ENCODE assay signal across 8 cellular contexts in the genomic region with DNA sequence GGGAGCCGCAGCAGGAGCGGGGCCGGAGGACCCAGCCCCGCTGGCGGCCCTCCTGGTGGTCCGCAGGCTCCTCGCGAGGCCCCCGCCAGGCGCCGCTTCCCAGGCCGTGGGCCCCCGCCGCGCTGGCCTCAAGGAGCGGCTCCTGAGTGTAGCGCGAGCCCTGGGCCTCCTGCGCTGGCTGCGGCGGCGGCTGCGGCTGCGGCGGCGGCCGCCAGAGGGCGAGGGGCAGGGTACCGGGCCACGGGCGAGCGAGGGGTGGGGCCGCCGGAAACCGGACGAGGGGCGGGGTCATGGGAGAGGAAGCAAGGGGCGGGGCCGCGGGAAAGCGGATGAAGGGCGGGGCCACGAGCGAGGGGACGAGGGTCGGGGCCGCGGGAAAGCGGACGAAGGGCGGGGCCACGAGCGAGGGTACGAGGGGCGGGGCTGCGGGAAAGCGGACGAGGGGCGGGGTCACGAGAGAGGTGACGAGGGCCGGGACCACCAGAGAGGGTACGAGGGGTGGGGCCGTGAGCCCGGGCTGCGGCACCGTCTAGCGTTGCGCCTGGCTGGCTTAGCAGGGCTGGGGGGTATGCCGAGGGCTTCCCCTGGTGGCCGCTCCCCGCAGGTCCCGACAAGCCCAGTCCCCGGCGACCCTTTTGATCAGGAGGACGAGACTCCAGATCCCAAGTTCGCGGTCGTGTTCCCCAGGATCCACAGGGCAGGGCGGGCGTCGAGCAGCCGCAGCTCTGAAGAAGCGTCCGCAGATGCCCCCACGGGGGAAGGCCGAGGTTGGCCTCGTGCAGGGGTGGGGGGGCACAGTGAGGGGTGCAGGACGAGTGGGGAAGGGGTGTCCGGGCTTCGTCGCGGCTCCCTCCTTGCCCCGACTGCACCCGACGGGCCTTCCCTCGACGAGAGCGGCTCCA. TPM values are rescaled to one million over a fixed set of nuclear protein-coding genes. Genes with fewer than 3 reads are reported as not detected.
DNase-seq lines count a peak whose midpoint lies in the region; ATAC-seq, FAIRE-seq and TF ChIP-seq lines count a peak whose summit lies in the region.

No MANE protein-coding gene starts in this region.

- peaks cover 11 to 44% (median 33%) of the 10 kb centered on the region in 11 experiments; a peak in 21 of 22 replicates for H3K36me3 ChIP-seq in BLaER1 treated with 17β-estradiol and CSF1 and Interleukin-3, amounts not matched to agents 10 nM and 100 nM
- H3K36me3 ChIP-seq in H1 (ENCODE audit: control insufficient read depth in 2 of 4, insufficient read depth in 4 of 4, low read length in 3 of 4) (no peaks in the 10 kb centered on the region), mesenchymal stem cell (ENCODE audit: control insufficient read depth in 1 of 2, insufficient read depth in 2 of 2, low read depth in 1 of 2, low read length in 2 of 2) (no peaks in the 10 kb centered on the region)

- H2BK5ac ChIP-seq in H1 (ENCODE audit: low read depth, low read length) (0 out of 2 replicates have a peak overlapping the region, but pooled peaks have one; percentile 24), mesenchymal stem cell (ENCODE audit: low read depth, low read length, poor library complexity, severe bottlenecking) (no peak overlapping the region)

- H3K18ac ChIP-seq in H1 (ENCODE audit: extremely low read depth, low read length) (no peak overlapping the region; the same call in 1 of the 2 replicates), mesenchymal stem cell (ENCODE audit: low read depth in 1 of 2, low read length in 2 of 2) (peak overlapping the region; percentile 70 to 88)

- H3K56ac ChIP-seq in H1 (replicated peaks; ENCODE audit: insufficient read length, low read depth, low read length) = peak overlapping the region; percentile 39

- POLR2A ChIA-PET in H1 (lab: Charles Lee; ENCODE audit: partially characterized antibody) = interaction anchor here (0.5 to 2.4 kb wide), 9 partner anchors 11 to 532 kb away, joined by 3 to 7 read pairs (median 3); a partner anchor contains a TSS

- TF ChIP-seq CTCF in H1 (IDR thresholded peaks at IDR 0.05; ENCODE audit: control extremely low read depth in 1 of 3, insufficient read depth in 1 of 3, low read depth in 1 of 3, low read length in 3 of 3) = peak; percentile 61 to 77 (median 72)

- H3K79me1 ChIP-seq in H1 (ENCODE audit: low read depth, low read length) = no peaks in the 10 kb centered on the region
- H3K79me1 ChIP-seq in mesenchymal stem cell (replicated peaks; ENCODE audit: low read length, poor library complexity, severe bottlenecking) = no peaks in the 10 kb centered on the region

- peak overlapping the region; percentile 96 to 100 (median 99) for H3K27ac ChIP-seq in BLaER1 treated with 17β-estradiol and CSF1 and Interleukin-3, amounts not matched to agents 10 nM and 100 nM
- H3K27ac ChIP-seq in H1 (ENCODE audit: low read depth, low read length) = no peak overlapping the region; the same call in 1 of the 2 replicates
- H3K27ac ChIP-seq in mesenchymal stem cell (ENCODE audit: low read length, poor library complexity, severe bottlenecking) = no peak overlapping the region

- no peaks in the 10 kb centered on the region for H3K79me2 ChIP-seq in H1 (ENCODE audit: control insufficient read depth in 1 of 2, insufficient read depth in 2 of 2, low read length in 2 of 2)

- peaks cover 8 to 50% (median 41%) of the 10 kb centered on the region in 11 experiments; a peak in 21 of 22 replicates for H4K20me1 ChIP-seq in BLaER1 treated with 17β-estradiol and CSF1 and Interleukin-3, amounts not matched to agents 10 nM and 100 nM
- no peaks in the 10 kb centered on the region for H4K20me1 ChIP-seq in H1 (replicated peaks in 1 of 2; ENCODE audit: control insufficient read depth in 1 of 2, insufficient read depth in 2 of 2, low read length in 2 of 2)

- DNase-seq in HUDEP-2 (lab: John Stamatoyannopoulos, UW; ENCODE audit: unreplicated experiment in 76 of 76) = peak in 75 of 76 experiments; percentile 34 to 99 (median 89)
- DNase-seq in NK-92 (lab: John Stamatoyannopoulos, UW; ENCODE audit: unreplicated experiment) = peak; percentile 72
- DNase-seq in activated CD8-positive, alpha-beta memory T cell treated with anti-CD3 and anti-CD28 coated beads, Interleukin-2, amount 50 U/mL, for 1 hour (ENCODE audit: extremely low read depth) = peak; percentile 62
- DNase-seq in H1 (ENCODE audit: low read depth in 1 of 2, low spot score in 2 of 2) = peak; percentile 88 to 94
- DNase-seq in mesenchymal stem cell = peak; percentile 84
- DNase-seq in stimulated activated CD4-positive, alpha-beta T cell treated with anti-CD3 and anti-CD28 coated beads, TNF-alpha, amount 100 ng/mL, for 48 hours (ENCODE audit: low read depth in 3 of 3) = peak; percentile 94 to 98 (median 97)

- H4K5ac ChIP-seq in H1 (ENCODE audit: insufficient read length, low read depth, low read length) = no peak overlapping the region

- peak overlapping the region; percentile 94 to 99 (median 97) for H3K4me2 ChIP-seq in BLaER1 treated with 17β-estradiol and CSF1 and Interleukin-3, amounts not matched to agents 10 nM and 100 nM
- H3K4me2 ChIP-seq in H1 (ENCODE audit: insufficient read depth in 1 of 2, low read depth in 2 of 2, low read length in 2 of 2) (peak overlapping the region; percentile 80 to 89), mesenchymal stem cell (ENCODE audit: low read length, poor library complexity, severe bottlenecking) (peak overlapping the region; percentile 36)

- H2BK15ac ChIP-seq in H1 (ENCODE audit: low read length) = no peak overlapping the region; the same call in 1 of the 2 replicates
- peak overlapping the region; percentile 98 for H2BK15ac ChIP-seq in mesenchymal stem cell (ENCODE audit: low read depth, poor library complexity, severe bottlenecking)

- H3K4me1 ChIP-seq in BLaER1 treated with 17β-estradiol and CSF1 and Interleukin-3, amounts not matched to agents 10 nM and 100 nM = peaks cover 30 to 56% (median 48%) of the 10 kb centered on the region in 10 experiments
- H3K4me1 ChIP-seq in H1 (replicated peaks in 1 of 4; ENCODE audit: control insufficient read depth in 3 of 4, insufficient read depth in 4 of 4, low read length in 3 of 4) (peaks cover 0 to 9% (median 3%) of the 10 kb centered on the region in 4 experiments; a peak in 5 of 7 replicates), mesenchymal stem cell (ENCODE audit: control insufficient read depth, insufficient read depth, low read depth, low read length) (peaks cover 15% of the 10 kb centered on the region)

- H2AK5ac ChIP-seq in H1 (ENCODE audit: low read depth, low read length) = no peak overlapping the region
- H2AK5ac ChIP-seq in mesenchymal stem cell (ENCODE audit: low read length, severe bottlenecking) = no peak overlapping the region

- H2AFZ ChIP-seq in H1 (ENCODE audit: low read length) = peak overlapping the region; percentile 8; the same call in 1 of the 2 replicates
- peak overlapping the region; percentile 55 for H2AFZ ChIP-seq in mesenchymal stem cell (ENCODE audit: low read depth, low read length)

- H3K9me3 ChIP-seq in BLaER1 treated with 17β-estradiol and CSF1 and Interleukin-3, amounts not matched to agents 10 nM and 100 nM (replicated peaks in 1 of 11) = no peaks in the 10 kb centered on the region; a peak in 1 of 22 replicates
- H3K9me3 ChIP-seq in H1 (ENCODE audit: insufficient read depth in 2 of 2, low read depth in 1 of 2, low read length in 1 of 2) = no peaks in the 10 kb centered on the region
- H3K9me3 ChIP-seq in mesenchymal stem cell (ENCODE audit: control insufficient read depth, low read length) = peaks cover 4% of the 10 kb centered on the region

- TF ChIP-seq EP300 in H1 (IDR thresholded peaks at IDR 0.05; ENCODE audit: borderline replicate concordance in 1 of 2, low read depth in 2 of 2, low read length in 2 of 2) = peak in 1 of 2 experiments; percentile 79; a peak in 1 of 3 replicates

- H3K14ac ChIP-seq in H1 (ENCODE audit: insufficient read length) = no peak overlapping the region
- H3K14ac ChIP-seq in mesenchymal stem cell (ENCODE audit: low read length in 2 of 2) = no peak overlapping the region

- H3K4ac ChIP-seq in H1 (replicated peaks; ENCODE audit: insufficient read length, low read depth, low read length) (no peak overlapping the region), mesenchymal stem cell (ENCODE audit: low read depth in 1 of 2, low read length in 2 of 2) (peak overlapping the region; percentile 60 to 88)

- H3K4me3 ChIP-seq in BLaER1 treated with 17β-estradiol and CSF1 and Interleukin-3, amounts not matched to agents 10 nM and 100 nM = peak overlapping the region; percentile 68 to 99 (median 92)
- H3K4me3 ChIP-seq in H1 (ENCODE audit: extremely low read depth in 1 of 4, insufficient read depth in 2 of 4, low read depth in 3 of 4, low read length in 4 of 4) (peak overlapping the region; percentile 40 to 67 (median 58); a peak in 7 of 8 replicates), mesenchymal stem cell (ENCODE audit: insufficient read depth in 1 of 2, low read depth in 1 of 2, low read length in 2 of 2) (peak overlapping the region; percentile 52 to 59)

- FAIRE-seq in H1 (lab: Jason Lieb, UNC) = no peak

- H4K91ac ChIP-seq in H1 (replicated peaks; ENCODE audit: insufficient read length, low read length) (peak overlapping the region; percentile 42), mesenchymal stem cell (ENCODE audit: low read length) (peak overlapping the region; percentile 87)

- peak overlapping the region; percentile 96 to 100 (median 99) for H3K9ac ChIP-seq in BLaER1 treated with 17β-estradiol and CSF1 and Interleukin-3, amounts not matched to agents 10 nM and 100 nM
- H3K9ac ChIP-seq in H1 (replicated peaks in 1 of 4; ENCODE audit: extremely low read depth in 1 of 4, low read depth in 3 of 4, low read length in 3 of 4) = no peak overlapping the region; a peak in 1 of 7 replicates
- no peak overlapping the region for H3K9ac ChIP-seq in mesenchymal stem cell (ENCODE audit: low read length)

- H3K23me2 ChIP-seq in H1 (ENCODE audit: low read depth, low read length) = peaks cover 14% of the 10 kb centered on the region; the same call in 1 of the 2 replicates

- peak in 1 of 2 experiments; percentile 45; a peak in 1 of 3 replicates for TF ChIP-seq POLR2A in H1 (IDR thresholded peaks at IDR 0.05; ENCODE audit: control extremely low read depth in 1 of 2, low read depth in 2 of 2, low read length in 2 of 2)

- peak; percentile 49 to 57; a peak in 3 of 4 replicates for TF ChIP-seq RAD21 in H1 (IDR thresholded peaks at IDR 0.05 in 1 of 2, conservative IDR thresholded peaks at IDR 0.05 in 1 of 2; ENCODE audit: low read depth in 2 of 2, low read length in 2 of 2)

- H2BK12ac ChIP-seq in H1 (ENCODE audit: low read depth, low read length) (0 out of 2 replicates have a peak overlapping the region, but pooled peaks have one; percentile 39), mesenchymal stem cell (ENCODE audit: low read length in 2 of 2) (peak overlapping the region; percentile 68 to 86)

- H4K8ac ChIP-seq in H1 (ENCODE audit: extremely low read depth, insufficient read depth, low read length) (peak overlapping the region; percentile 89), mesenchymal stem cell (ENCODE audit: low read length) (peak overlapping the region; percentile 94)

- peak; percentile 81 for ATAC-seq in GM19452 (IDR thresholded peaks at IDR 0.05; ENCODE audit: unreplicated experiment)

- H3K27me3 ChIP-seq in BLaER1 treated with 17β-estradiol and CSF1 and Interleukin-3, amounts not matched to agents 10 nM and 100 nM = no peaks in the 10 kb centered on the region
- peaks cover 0 to 19% (median 5%) of the 10 kb centered on the region in 4 experiments; a peak in 4 of 7 replicates for H3K27me3 ChIP-seq in H1 (replicated peaks in 1 of 4; ENCODE audit: control insufficient read depth in 3 of 4, extremely low read depth in 1 of 4, insufficient read depth in 3 of 4, low read length in 3 of 4)
- H3K27me3 ChIP-seq in mesenchymal stem cell (ENCODE audit: control insufficient read depth in 1 of 2, insufficient read depth in 1 of 2, low read length in 2 of 2) = peaks cover 10 to 60% of the 10 kb centered on the region in 2 experiments

- WGBS in H1 (ENCODE audit: extremely low coverage in 1 of 2, insufficient coverage in 1 of 2, insufficient read length in 1 of 2, insufficient replicate concordance in 2 of 2, low coverage in 1 of 2, low lambda C conversion rate in 2 of 2, missing lambda C conversion rate in 1 of 2), 2 experiments = 7% methylated on average over 29 of the region's 99 CpGs; no CpG with 5 or more reads in 1 of the 2 experiments
- 17% methylated on average over 56 of the region's 99 CpGs for WGBS in mesenchymal stem cell

- CTCF ChIA-PET in H1 (lab: Charles Lee; ENCODE audit: partially characterized antibody) = interaction anchor here (0.7 to 59.2 kb wide), 17 partner anchors 8 to 168 kb away, joined by 3 to 2200 read pairs (median 6); a partner anchor contains a TSS

- H3K23ac ChIP-seq in H1 (ENCODE audit: insufficient read length) = no peak overlapping the region
- H3K23ac ChIP-seq in mesenchymal stem cell (ENCODE audit: low read length in 2 of 2) = no peak overlapping the region

- no peak overlapping the region for H2BK20ac ChIP-seq in H1 (ENCODE audit: low read length)

- H2BK120ac ChIP-seq in H1 (replicated peaks; ENCODE audit: low read depth, low read length) (no peak overlapping the region), mesenchymal stem cell (ENCODE audit: low read depth, low read length) (peak overlapping the region; percentile 71)

RNA-seq across cellular contexts. Expression of a gene that starts 1.7 kb away (rescaled TPM):
- 11.2 and 13.8 TPM in 2 replicates for total RNA-seq in H1 (2021; fragmentation: NEBNext Ultra II Directional; extraction: Animal tissue kit (Norgen Biotek cat#: 25700))
- 7.1 and 15.1 TPM in 2 replicates for polyA plus RNA-seq in H1 (2011; rRNA removed)
- polyA plus RNA-seq in H1 (2011; cell fraction: cytosol; rRNA removed) = 12.4 TPM
- polyA plus RNA-seq in H1 (2011; cell fraction: nucleus; rRNA removed) = 107 TPM
- 9.4 to 17.6 TPM (median 14.5 TPM) in 4 replicates for polyA plus RNA-seq in H1 (2012, experiment 1 of 2)
- 5.4 TPM for polyA plus RNA-seq in H1 (2012, experiment 2 of 2)
- 5.8 TPM for polyA plus RNA-seq in H1 (2013, experiment 1 of 2)
- 4.9 TPM for polyA plus RNA-seq in H1 (2013, experiment 2 of 2)
- polyA minus RNA-seq in H1 (2011; rRNA and poly(A)+ RNA removed) = 4.1 and 7.9 TPM in 2 replicates
- 12.5 TPM for polyA minus RNA-seq in H1 (2011; cell fraction: cytosol; rRNA and poly(A)+ RNA removed)
- 40.4 TPM for polyA minus RNA-seq in H1 (2011; cell fraction: nucleus; rRNA and poly(A)+ RNA removed)
- 2.6 TPM for polyA plus RNA-seq in mesenchymal stem cell (2013, experiment 1 of 2)
- 2.7 TPM for polyA plus RNA-seq in mesenchymal stem cell (2013, experiment 2 of 2)

RNA-seq across cellular contexts. Expression of a gene that starts 44.0 kb away (rescaled TPM):
- total RNA-seq in H1 (2021; fragmentation: NEBNext Ultra II Directional; extraction: Animal tissue kit (Norgen Biotek cat#: 25700)) = not detected in 2 replicates
- not detected in 2 replicates for polyA plus RNA-seq in H1 (2011; rRNA removed)
- not detected for polyA plus RNA-seq in H1 (2011; cell fraction: cytosol; rRNA removed)
- polyA plus RNA-seq in H1 (2011; cell fraction: nucleus; rRNA removed) = 0.14 TPM
- 0.07 to 0.79 TPM (median 0.30 TPM) in 4 replicates for polyA plus RNA-seq in H1 (2012, experiment 1 of 2)
- polyA plus RNA-seq in H1 (2012, experiment 2 of 2) = 0.08 TPM
- not detected for polyA plus RNA-seq in H1 (2013, experiment 1 of 2)
- not detected for polyA plus RNA-seq in H1 (2013, experiment 2 of 2)
- not detected in 2 replicates for polyA minus RNA-seq in H1 (2011; rRNA and poly(A)+ RNA removed)
- not detected for polyA minus RNA-seq in H1 (2011; cell fraction: cytosol; rRNA and poly(A)+ RNA removed)
- polyA minus RNA-seq in H1 (2011; cell fraction: nucleus; rRNA and poly(A)+ RNA removed) = not detected
- polyA plus RNA-seq in mesenchymal stem cell (2013, experiment 1 of 2) = 0.08 TPM
- polyA plus RNA-seq in mesenchymal stem cell (2013, experiment 2 of 2) = 0.04 TPM

Comparison
In these comparisons a context has a peak if more than half of its experiments do, and no peak if none do; other contexts are left out.
1. H3K27ac ChIP-seq: peak in BLaER1 treated with 17β-estradiol and CSF1 and Interleukin-3, amounts not matched to agents 10 nM and 100 nM (11 of 11); none in H1 (single experiment) and mesenchymal stem cell (single experiment).
2. H3K4me2 ChIP-seq: peak in every context shown above with its lines; median percentile 97 in BLaER1 treated with 17β-estradiol and CSF1 and Interleukin-3, amounts not matched to agents 10 nM and 100 nM; 84 in H1; 36 in mesenchymal stem cell.
3. H3K9ac ChIP-seq: peak in BLaER1 treated with 17β-estradiol and CSF1 and Interleukin-3, amounts not matched to agents 10 nM and 100 nM (11 of 11); none in H1 (0 of 4) and mesenchymal stem cell (single experiment).
4. Peak in every context shown above with its lines, with median percentiles within 50 percentile points of each other: H3K4me3 ChIP-seq and DNase-seq.